1 cellular context compared by ENCODE assay signal in genomic region chr18:63961430-63961980, GRCh38.
TF ChIP-seq lines count a peak whose summit lies in the region.

No MANE protein-coding gene starts in this region.

TF ChIP-seq in H1, 55 proteins besides CTCF, POLR2A, EP300 and RAD21:
- no peak for TF ChIP-seq SRF (IDR thresholded peaks at IDR 0.05; ENCODE audit: low read depth, low read length)
- no peak for TF ChIP-seq ASH2L (IDR thresholded peaks at IDR 0.05; ENCODE audit: low read length)
- no peak for TF ChIP-seq TEAD4 (IDR thresholded peaks at IDR 0.05; ENCODE audit: low read depth, low read length)
